In the genomic region with DNA sequence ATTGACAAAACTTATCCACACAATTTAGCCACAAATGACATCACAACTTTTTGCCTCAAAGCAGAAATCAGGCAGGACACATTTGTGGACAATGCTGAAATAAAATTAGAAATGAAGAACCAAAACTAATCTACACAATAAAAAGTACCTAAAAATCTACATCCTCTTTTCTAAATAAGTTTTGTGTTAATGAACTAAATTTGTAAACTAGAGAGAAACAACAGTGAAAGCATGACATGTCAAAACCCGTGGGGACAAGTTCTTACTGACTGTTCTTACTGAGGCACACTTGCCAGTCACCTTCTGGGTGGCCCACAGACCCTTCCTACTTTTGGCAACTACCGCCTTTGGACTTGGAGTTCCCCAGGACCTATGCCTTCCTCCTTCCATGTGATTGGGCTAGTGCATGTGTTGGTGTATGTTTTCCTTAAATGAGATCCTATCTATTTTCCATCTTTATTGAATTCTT, we compare ENCODE assay signal across 21 cellular contexts.
DNase-seq lines count a peak whose midpoint lies in the region; ATAC-seq and TF ChIP-seq lines count a peak whose summit lies in the region.
"Had no signal": no experiment of that assay in that cellular context is flagged by ENCODE, and none has a peak within 500 bp of the region (broad histone marks: within the 10 kb centered on the region; RNA-seq: fewer than 3 reads in every experiment).

No MANE protein-coding gene starts in this region.

- TF ChIP-seq CTCF in GM06990 (IDR thresholded peaks at IDR 0.05; ENCODE audit: insufficient read depth, low read length, poor library complexity, severe bottlenecking) (no peak), upper lobe of left lung (IDR thresholded peaks at IDR 0.05) (no peak), foreskin fibroblast (IDR thresholded peaks at IDR 0.05; ENCODE audit: low read depth, low read length) (no peak)

- WGBS in upper lobe of left lung, 2 donors: 64 to 72% methylated on average over 2 of the region's 2 CpGs

- DNase-seq in GM06990 (ENCODE audit: extremely low read depth, insufficient read length): peak; percentile 66
- no peak for DNase-seq in upper lobe of left lung
- no peak for DNase-seq in foreskin fibroblast
- no peak for DNase-seq in NCI-H774 (lab: John Stamatoyannopoulos, UW)
- DNase-seq in iPS-NIHi11 (ENCODE audit: low spot score): no peak
- DNase-seq: activated CD8-positive, alpha-beta memory T cell treated with anti-CD3 and anti-CD28 coated beads for 24 hours; activated gamma-delta T cell treated with Interleukin-2 at 50 U/mL for 16 hours; DMS153; NCI-H2081 treated with DMSO at 0.1 percent for 48 hours; NCI-H526; ovary; stimulated activated CD4-positive, alpha-beta T cell treated with anti-CD3 and anti-CD28 coated beads, Interleukin-4, amount 100 ng/mL, for 4 hours had no signal

- ATAC-seq in GM18870 (IDR thresholded peaks at IDR 0.05; ENCODE audit: unreplicated experiment) (peak; percentile 69), HG02588 (IDR thresholded peaks at IDR 0.05; ENCODE audit: unreplicated experiment) (peak; percentile 94), HG03378 (IDR thresholded peaks at IDR 0.05; ENCODE audit: unreplicated experiment) (peak; percentile 78), upper lobe of left lung (ENCODE audit: low FRiP score in 2 of 2) (no peak)
- ATAC-seq: gastroesophageal sphincter had no signal

- no peak for TF ChIP-seq POLR2A in upper lobe of left lung (IDR thresholded peaks at IDR 0.05)

- H3K36me3 ChIP-seq in GM06990 (ENCODE audit: control insufficient read depth, insufficient read depth, low read length) (no peaks in the 10 kb centered on the region), upper lobe of left lung (no peaks in the 10 kb centered on the region)
- H3K36me3 ChIP-seq: ascending aorta; BLaER1 treated with 17β-estradiol and CSF1 and Interleukin-3, amounts not matched to agents 10 nM and 100 nM; gastroesophageal sphincter; ovary; thoracic aorta had no signal

- H3K9me3 ChIP-seq in upper lobe of left lung: no peaks in the 10 kb centered on the region
- H3K9me3 ChIP-seq: ascending aorta; BLaER1 treated with 17β-estradiol and CSF1 and Interleukin-3, amounts not matched to agents 10 nM and 100 nM; gastroesophageal sphincter; ovary; thoracic aorta had no signal

- H3K27me3 ChIP-seq in GM06990 (replicated peaks; ENCODE audit: control insufficient read depth, insufficient read depth, low read length) (no peaks in the 10 kb centered on the region), upper lobe of left lung (no peaks in the 10 kb centered on the region)
- H3K27me3 ChIP-seq: ascending aorta; BLaER1 treated with 17β-estradiol and CSF1 and Interleukin-3, amounts not matched to agents 10 nM and 100 nM; gastroesophageal sphincter; ovary had no signal

- TF ChIP-seq EP300 in upper lobe of left lung (IDR thresholded peaks at IDR 0.05): no peak

- no peak overlapping the region for H3K4me3 ChIP-seq in GM06990 (replicated peaks; ENCODE audit: low read depth, low read length)
- H3K4me3 ChIP-seq in upper lobe of left lung: no peak overlapping the region
- H3K4me3 ChIP-seq in foreskin fibroblast (ENCODE audit: low read depth in 1 of 2, low read length in 2 of 2): no peak overlapping the region
- H3K4me3 ChIP-seq: ascending aorta; BLaER1 treated with 17β-estradiol and CSF1 and Interleukin-3, amounts not matched to agents 10 nM and 100 nM; gastroesophageal sphincter; ovary; thoracic aorta had no signal

- no peak overlapping the region for H3K27ac ChIP-seq in upper lobe of left lung
- H3K27ac ChIP-seq: 22Rv1, ascending aorta, gastroesophageal sphincter, ovary, thoracic aorta, VCaP had no signal

- H3K4me1 ChIP-seq in upper lobe of left lung: no peaks in the 10 kb centered on the region
- H3K4me1 ChIP-seq: ascending aorta, gastroesophageal sphincter had no signal

Comparison
In these comparisons a context has a peak if more than half of its experiments do, and no peak if none do; other contexts are left out.
1. ATAC-seq: peak in GM18870 (single experiment), HG02588 (single experiment) and HG03378 (single experiment); none in upper lobe of left lung (0 of 2).